Comparison of ENCODE assay signal across 8 cellular contexts in genomic region chr11:72589802-72590761, GRCh38.
A peak's percentile ranks its signal among the peaks of the same experiment; 100 is the strongest.
DNase-seq lines count a peak whose midpoint lies in the region; ATAC-seq, FAIRE-seq and TF ChIP-seq lines count a peak whose summit lies in the region.

No MANE protein-coding gene starts in this region.

- H3K27ac ChIP-seq in heart right ventricle (no peak overlapping the region), sigmoid colon (no peak overlapping the region)

- H3K36me3 ChIP-seq in heart right ventricle = peaks cover 0 to 20% (median 0%) of the 10 kb centered on the region in 9 donors
- H3K36me3 ChIP-seq in sigmoid colon = peaks cover 0 to 11% (median 3%) of the 10 kb centered on the region in 4 donors

- H3K4me3 ChIP-seq in NB4 (ENCODE audit: low read depth, low read length) = no peak overlapping the region
- H3K4me3 ChIP-seq in heart right ventricle = peak overlapping the region in 9 of 10 donors; percentile 24 to 47 (median 34)
- peak overlapping the region in 2 of 4 donors; percentile 29 to 34 for H3K4me3 ChIP-seq in sigmoid colon

- no peak for TF ChIP-seq EP300 in sigmoid colon (IDR thresholded peaks at IDR 0.05)

- peak overlapping the region; percentile 32 for H3K4me3 Mint-ChIP-seq in activated T-helper 1 cell treated with anti-CD3 and anti-CD28 coated beads, Interleukin-12 subunit alpha, Interleukin-12 subunit beta, Interleukin-2, Interleukin-4 antibody, amounts not matched to agents 30 ng/mL and 10 ng/mL and 1 ng/mL, durations not matched to agents 14 hours and 24 hours and 36 hours

- ATAC-seq in heart right ventricle = peak in 5 of 8 donors; percentile 10 to 51 (median 34)
- ATAC-seq in HG02798 (IDR thresholded peaks at IDR 0.05; ENCODE audit: poor library complexity, unreplicated experiment) = no peak

- H3K4me1 Mint-ChIP-seq in activated T-helper 1 cell treated with anti-CD3 and anti-CD28 coated beads, Interleukin-12 subunit alpha, Interleukin-12 subunit beta, Interleukin-2, Interleukin-4 antibody, amounts not matched to agents 30 ng/mL and 10 ng/mL and 1 ng/mL, durations not matched to agents 14 hours and 24 hours and 36 hours (ENCODE audit: low read depth) = peaks cover 36% of the 10 kb centered on the region

- no peaks in the 10 kb centered on the region for H3K36me3 Mint-ChIP-seq in activated T-helper 1 cell treated with anti-CD3 and anti-CD28 coated beads, Interleukin-12 subunit alpha, Interleukin-12 subunit beta, Interleukin-2, Interleukin-4 antibody, amounts not matched to agents 30 ng/mL and 10 ng/mL and 1 ng/mL, durations not matched to agents 14 hours and 24 hours and 36 hours (ENCODE audit: low read depth)

- H3K27ac Mint-ChIP-seq in activated T-helper 1 cell treated with anti-CD3 and anti-CD28 coated beads, Interleukin-12 subunit alpha, Interleukin-12 subunit beta, Interleukin-2, Interleukin-4 antibody, amounts not matched to agents 30 ng/mL and 10 ng/mL and 1 ng/mL, durations not matched to agents 14 hours and 24 hours and 36 hours = no peak overlapping the region

- peak; percentile 49 for DNase-seq in D721Med (ENCODE audit: insufficient read length, low spot score)
- peak; percentile 69 for DNase-seq in NB4 (ENCODE audit: low read depth)
- DNase-seq in activated T-helper 1 cell treated with anti-CD3 and anti-CD28 coated beads, Interleukin-12 subunit alpha, Interleukin-12 subunit beta, Interleukin-2, Interleukin-4 antibody, amounts not matched to agents 30 ng/mL and 10 ng/mL and 1 ng/mL, durations not matched to agents 14 hours and 24 hours and 36 hours (ENCODE audit: low spot score) = peak; percentile 34
- DNase-seq in heart right ventricle = peak; percentile 32 to 47
- no peak for DNase-seq in sigmoid colon
- DNase-seq in SW480 (ENCODE audit: low spot score) = no peak
- no peak for DNase-seq in DMS79 (lab: John Stamatoyannopoulos, UW)

- WGBS in heart right ventricle, 2 donors = 20 to 33% methylated on average over 62 to 73 of the region's 74 CpGs
- 5 to 10% methylated on average over 74 of the region's 74 CpGs for whole genome bisulfite sequencing in sigmoid colon, 2 donors

- H3K27me3 Mint-ChIP-seq in activated T-helper 1 cell treated with anti-CD3 and anti-CD28 coated beads, Interleukin-12 subunit alpha, Interleukin-12 subunit beta, Interleukin-2, Interleukin-4 antibody, amounts not matched to agents 30 ng/mL and 10 ng/mL and 1 ng/mL, durations not matched to agents 14 hours and 24 hours and 36 hours (ENCODE audit: insufficient read depth) = peaks cover 50% of the 10 kb centered on the region

- no peak for FAIRE-seq in D721Med (lab: Jason Lieb, UNC)

- TF ChIP-seq CTCF in D721Med (IDR thresholded peaks at IDR 0.05; ENCODE audit: insufficient read depth, missing control alignments) (peak; percentile 29), NB4 (IDR thresholded peaks at IDR 0.05; ENCODE audit: low read depth, low read length) (peak; percentile 55), heart right ventricle (IDR thresholded peaks at IDR 0.05) (peak in 8 of 9 donors; percentile 26 to 65 (median 52)), sigmoid colon (IDR thresholded peaks at IDR 0.05) (peak in 3 of 4 experiments; percentile 44 to 54 (median 47))

- TF ChIP-seq POLR2A in NB4 (IDR thresholded peaks at IDR 0.05; ENCODE audit: extremely low read depth, insufficient read length) (no peak), sigmoid colon (IDR thresholded peaks at IDR 0.05) (no peak)

- H3K9me3 ChIP-seq in heart right ventricle (no peaks in the 10 kb centered on the region), sigmoid colon (no peaks in the 10 kb centered on the region)

- no peaks in the 10 kb centered on the region for H3K9me3 Mint-ChIP-seq in activated T-helper 1 cell treated with anti-CD3 and anti-CD28 coated beads, Interleukin-12 subunit alpha, Interleukin-12 subunit beta, Interleukin-2, Interleukin-4 antibody, amounts not matched to agents 30 ng/mL and 10 ng/mL and 1 ng/mL, durations not matched to agents 14 hours and 24 hours and 36 hours

- peaks cover 0 to 58% (median 22%) of the 10 kb centered on the region in 7 donors for H3K27me3 ChIP-seq in heart right ventricle
- H3K27me3 ChIP-seq in sigmoid colon = no peaks in the 10 kb centered on the region

- intact Hi-C loops in activated T-helper 1 cell treated with anti-CD3 and anti-CD28 coated beads, Interleukin-12 subunit alpha, Interleukin-12 subunit beta, Interleukin-2, Interleukin-4 antibody, amounts not matched to agents 30 ng/mL and 10 ng/mL and 1 ng/mL, durations not matched to agents 14 hours and 24 hours and 36 hours (cut with micrococcal nuclease) = loop anchor here (1.0 to 5.0 kb wide), 2 partner anchors 53 to 587 kb away; no protein-coding TSS in a partner anchor
- intact Hi-C loops in heart right ventricle (cut with DNase I) = loop anchor here in 4 of 10 donors (2.0 to 10.0 kb wide), 6 partner anchors 52 to 225 kb away; partner anchors contain the start of genes ATG16L2 (in 1 of the 4) and STARD10 (in 1 of the 4)
- intact Hi-C loops in sigmoid colon (cut with DNase I) = loop anchor here (10.0 kb wide), 1 partner anchor 205 kb away; the partner anchor contains the start of gene STARD10

- H3K4me1 ChIP-seq in heart right ventricle = peaks cover 3 to 27% (median 11%) of the 10 kb centered on the region in 9 donors
- H3K4me1 ChIP-seq in sigmoid colon = peaks cover 0 to 10% (median 8%) of the 10 kb centered on the region in 4 donors

Comparison
In these comparisons a context has a peak if more than half of its experiments do, and no peak if none do; other contexts are left out.
1. DNase-seq: peak in D721Med (single experiment), NB4 (single experiment), activated T-helper 1 cell treated with anti-CD3 and anti-CD28 coated beads, Interleukin-12 subunit alpha, Interleukin-12 subunit beta, Interleukin-2, Interleukin-4 antibody, amounts not matched to agents 30 ng/mL and 10 ng/mL and 1 ng/mL, durations not matched to agents 14 hours and 24 hours and 36 hours (single experiment) and heart right ventricle (2 of 2); none in sigmoid colon (single experiment), SW480 (single experiment) and DMS79 (single experiment).
2. Peak in every context shown above with its lines, with median percentiles within 50 percentile points of each other: CTCF ChIP-seq.